1 cellular context compared by ENCODE assay signal in the genomic region with DNA sequence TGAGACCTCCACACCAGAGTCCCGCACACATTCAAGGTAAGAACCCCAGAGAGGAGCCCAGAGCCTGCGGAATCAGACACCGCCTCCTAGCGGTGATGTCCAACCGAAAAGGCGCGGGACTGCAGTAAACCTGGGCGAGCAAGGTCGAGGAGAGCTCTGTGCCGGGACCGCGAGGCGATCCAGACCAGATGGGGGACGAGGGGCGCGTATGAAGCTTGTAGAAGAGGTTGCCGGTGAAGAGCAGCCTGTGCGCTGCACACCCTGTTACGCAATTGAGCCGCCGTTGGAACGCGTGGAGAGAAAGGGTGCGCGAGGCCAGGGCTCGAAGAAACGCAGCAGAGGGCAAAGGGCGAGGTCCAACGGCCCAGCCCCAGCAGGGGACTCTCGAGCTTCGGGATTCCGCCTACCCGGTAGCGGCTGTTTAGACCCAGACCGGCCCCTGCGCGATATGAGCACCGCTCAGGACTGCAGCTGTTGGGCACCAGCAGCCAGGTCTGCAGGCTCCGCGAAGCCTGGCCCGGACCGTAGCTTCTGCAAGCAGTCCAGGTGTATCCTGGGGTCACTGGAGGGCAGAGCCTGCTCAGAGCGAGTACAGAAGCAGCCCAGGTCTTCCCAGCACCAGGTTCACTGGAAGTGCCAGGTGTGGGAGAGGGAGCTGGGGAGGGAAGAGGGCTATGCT.
TF ChIP-seq lines count a peak whose summit lies in the region.

No MANE protein-coding gene starts in this region.

TF ChIP-seq in SK-N-SH treated with all-trans-retinoic acid at 6 μM for 48 hours, 23 proteins besides CTCF, POLR2A, EP300 and RAD21 (continued from another document):
- TF ChIP-seq, protein P1, sequence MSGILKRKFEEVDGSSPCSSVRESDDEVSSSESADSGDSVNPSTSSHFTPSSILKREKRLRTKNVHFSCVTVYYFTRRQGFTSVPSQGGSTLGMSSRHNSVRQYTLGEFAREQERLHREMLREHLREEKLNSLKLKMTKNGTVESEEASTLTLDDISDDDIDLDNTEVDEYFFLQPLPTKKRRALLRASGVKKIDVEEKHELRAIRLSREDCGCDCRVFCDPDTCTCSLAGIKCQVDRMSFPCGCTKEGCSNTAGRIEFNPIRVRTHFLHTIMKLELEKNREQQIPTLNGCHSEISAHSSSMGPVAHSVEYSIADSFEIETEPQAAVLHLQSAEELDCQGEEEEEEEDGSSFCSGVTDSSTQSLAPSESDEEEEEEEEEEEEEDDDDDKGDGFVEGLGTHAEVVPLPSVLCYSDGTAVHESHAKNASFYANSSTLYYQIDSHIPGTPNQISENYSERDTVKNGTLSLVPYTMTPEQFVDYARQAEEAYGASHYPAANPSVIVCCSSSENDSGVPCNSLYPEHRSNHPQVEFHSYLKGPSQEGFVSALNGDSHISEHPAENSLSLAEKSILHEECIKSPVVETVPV (CRISPR knock-in tag; IDR thresholded peaks at IDR 0.05): no peak
- TF ChIP-seq OSR1 (CRISPR knock-in tag; IDR thresholded peaks at IDR 0.05) (no peak), ISL1 (CRISPR knock-in tag; IDR thresholded peaks at IDR 0.05) (no peak), GLIS3 (CRISPR knock-in tag; IDR thresholded peaks at IDR 0.05) (no peak), TCF4 (CRISPR knock-in tag; IDR thresholded peaks at IDR 0.05; ENCODE audit: borderline replicate concordance) (no peak)
